1 cellular context compared by ENCODE assay signal in the genomic region with DNA sequence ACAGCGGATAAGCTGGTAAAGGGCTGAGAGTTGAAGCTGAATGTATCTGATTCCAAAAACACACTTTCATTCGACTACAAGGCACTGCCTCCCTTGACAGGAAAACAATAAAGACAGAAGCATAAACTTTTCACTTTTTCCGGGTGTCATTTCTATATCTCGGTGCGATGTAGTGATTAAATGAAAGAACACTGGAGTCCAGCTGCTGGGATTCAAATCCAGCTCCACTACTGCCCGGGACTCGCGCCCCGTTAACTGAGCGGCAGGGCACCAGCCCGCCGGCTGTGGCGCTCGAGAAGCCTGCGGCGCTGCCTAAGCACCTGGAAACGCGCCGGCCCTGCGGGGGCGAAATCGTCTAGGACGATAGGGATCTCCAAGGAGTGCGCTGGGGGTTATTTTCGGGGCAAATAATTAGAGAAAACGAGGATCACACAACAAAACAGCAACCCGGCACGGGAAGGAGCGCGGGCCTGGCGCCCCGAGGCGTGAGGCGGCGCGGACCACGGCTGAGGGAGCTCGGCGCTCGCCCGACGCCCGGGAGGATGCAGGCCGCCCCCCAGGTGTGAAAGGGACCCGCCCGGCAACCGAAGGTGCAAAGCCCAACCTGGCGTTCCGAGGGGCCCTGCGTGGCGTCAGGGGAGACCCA.
TF ChIP-seq lines count a peak whose summit lies in the region.

No MANE protein-coding gene starts in this region.

TF ChIP-seq in HEK293, 187 proteins besides CTCF, POLR2A, EP300 and RAD21 (continued from another document):
- no peak for TF ChIP-seq PRDM1 (tag by site-specific recombination; IDR thresholded peaks at IDR 0.05)
- no peak for TF ChIP-seq ZNF792 (tag by site-specific recombination; IDR thresholded peaks at IDR 0.05)
- TF ChIP-seq ZFP41 (tag by site-specific recombination; IDR thresholded peaks at IDR 0.05; ENCODE audit: borderline replicate concordance): no peak
- no peak for TF ChIP-seq ZNF76 (tag by site-specific recombination; IDR thresholded peaks at IDR 0.05; ENCODE audit: borderline replicate concordance, low read depth)
- TF ChIP-seq ZNF266 (tag by site-specific recombination; IDR thresholded peaks at IDR 0.05; ENCODE audit: low read depth): no peak
- peak; percentile 63 for TF ChIP-seq ZNF600 (tag by site-specific recombination; IDR thresholded peaks at IDR 0.05)
- TF ChIP-seq ZNF514 (tag by site-specific recombination; IDR thresholded peaks at IDR 0.05): no peak
- no peak for TF ChIP-seq ZNF776 (tag by site-specific recombination; IDR thresholded peaks at IDR 0.05; ENCODE audit: borderline replicate concordance)
- TF ChIP-seq ZNF10 (tag by site-specific recombination; IDR thresholded peaks at IDR 0.05): no peak
- TF ChIP-seq ZBTB48 (tag by site-specific recombination; IDR thresholded peaks at IDR 0.05): peak; percentile 60; the same call in 1 of the 2 replicates
- TF ChIP-seq, protein P1, sequence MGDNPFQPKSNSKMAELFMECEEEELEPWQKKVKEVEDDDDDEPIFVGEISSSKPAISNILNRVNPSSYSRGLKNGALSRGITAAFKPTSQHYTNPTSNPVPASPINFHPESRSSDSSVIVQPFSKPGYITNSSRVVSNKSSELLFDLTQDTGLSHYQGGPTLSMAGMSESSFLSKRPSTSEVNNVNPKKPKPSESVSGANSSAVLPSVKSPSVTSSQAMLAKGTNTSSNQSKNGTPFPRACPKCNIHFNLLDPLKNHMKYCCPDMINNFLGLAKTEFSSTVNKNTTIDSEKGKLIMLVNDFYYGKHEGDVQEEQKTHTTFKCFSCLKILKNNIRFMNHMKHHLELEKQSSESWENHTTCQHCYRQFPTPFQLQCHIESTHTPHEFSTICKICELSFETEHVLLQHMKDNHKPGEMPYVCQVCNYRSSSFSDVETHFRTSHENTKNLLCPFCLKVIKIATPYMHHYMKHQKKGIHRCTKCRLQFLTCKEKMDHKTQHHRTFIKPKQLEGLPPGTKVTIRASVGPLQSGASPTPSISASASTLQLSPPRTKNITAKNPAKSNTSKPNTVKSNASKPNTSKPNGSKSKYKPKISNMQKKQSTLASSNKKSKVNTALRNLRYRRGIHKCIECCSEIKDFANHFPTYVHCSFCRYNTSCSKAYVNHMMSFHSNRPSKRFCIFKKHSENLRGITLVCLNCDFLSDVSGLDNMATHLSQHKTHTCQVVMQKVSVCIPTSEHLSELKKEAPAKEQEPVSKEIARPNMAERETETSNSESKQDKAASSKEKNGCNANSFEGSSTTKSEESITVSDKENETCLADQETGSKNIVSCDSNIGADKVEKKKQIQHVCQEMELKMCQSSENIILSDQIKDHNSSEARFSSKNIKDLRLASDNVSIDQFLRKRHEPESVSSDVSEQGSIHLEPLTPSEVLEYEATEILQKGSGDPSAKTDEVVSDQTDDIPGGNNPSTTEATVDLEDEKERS (tag by site-specific recombination; IDR thresholded peaks at IDR 0.05): no peak
- TF ChIP-seq, protein P2, sequence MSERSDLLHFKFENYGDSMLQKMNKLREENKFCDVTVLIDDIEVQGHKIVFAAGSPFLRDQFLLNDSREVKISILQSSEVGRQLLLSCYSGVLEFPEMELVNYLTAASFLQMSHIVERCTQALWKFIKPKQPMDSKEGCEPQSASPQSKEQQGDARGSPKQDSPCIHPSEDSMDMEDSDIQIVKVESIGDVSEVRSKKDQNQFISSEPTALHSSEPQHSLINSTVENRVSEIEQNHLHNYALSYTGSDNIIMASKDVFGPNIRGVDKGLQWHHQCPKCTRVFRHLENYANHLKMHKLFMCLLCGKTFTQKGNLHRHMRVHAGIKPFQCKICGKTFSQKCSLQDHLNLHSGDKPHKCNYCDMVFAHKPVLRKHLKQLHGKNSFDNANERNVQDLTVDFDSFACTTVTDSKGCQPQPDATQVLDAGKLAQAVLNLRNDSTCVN (tag by site-specific recombination; optimal IDR thresholded peaks at IDR 0.05): no peak
- TF ChIP-seq, protein P3, sequence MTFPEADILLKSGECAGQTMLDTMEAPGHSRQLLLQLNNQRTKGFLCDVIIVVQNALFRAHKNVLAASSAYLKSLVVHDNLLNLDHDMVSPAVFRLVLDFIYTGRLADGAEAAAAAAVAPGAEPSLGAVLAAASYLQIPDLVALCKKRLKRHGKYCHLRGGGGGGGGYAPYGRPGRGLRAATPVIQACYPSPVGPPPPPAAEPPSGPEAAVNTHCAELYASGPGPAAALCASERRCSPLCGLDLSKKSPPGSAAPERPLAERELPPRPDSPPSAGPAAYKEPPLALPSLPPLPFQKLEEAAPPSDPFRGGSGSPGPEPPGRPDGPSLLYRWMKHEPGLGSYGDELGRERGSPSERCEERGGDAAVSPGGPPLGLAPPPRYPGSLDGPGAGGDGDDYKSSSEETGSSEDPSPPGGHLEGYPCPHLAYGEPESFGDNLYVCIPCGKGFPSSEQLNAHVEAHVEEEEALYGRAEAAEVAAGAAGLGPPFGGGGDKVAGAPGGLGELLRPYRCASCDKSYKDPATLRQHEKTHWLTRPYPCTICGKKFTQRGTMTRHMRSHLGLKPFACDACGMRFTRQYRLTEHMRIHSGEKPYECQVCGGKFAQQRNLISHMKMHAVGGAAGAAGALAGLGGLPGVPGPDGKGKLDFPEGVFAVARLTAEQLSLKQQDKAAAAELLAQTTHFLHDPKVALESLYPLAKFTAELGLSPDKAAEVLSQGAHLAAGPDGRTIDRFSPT (tag by site-specific recombination; IDR thresholded peaks at IDR 0.05): peak; percentile 58
- 0 out of 2 replicates have a peak, but pooled peaks have one; percentile 12 for TF ChIP-seq ZNF837 (tag by site-specific recombination; IDR thresholded peaks at IDR 0.05)
- TF ChIP-seq, protein P4, sequence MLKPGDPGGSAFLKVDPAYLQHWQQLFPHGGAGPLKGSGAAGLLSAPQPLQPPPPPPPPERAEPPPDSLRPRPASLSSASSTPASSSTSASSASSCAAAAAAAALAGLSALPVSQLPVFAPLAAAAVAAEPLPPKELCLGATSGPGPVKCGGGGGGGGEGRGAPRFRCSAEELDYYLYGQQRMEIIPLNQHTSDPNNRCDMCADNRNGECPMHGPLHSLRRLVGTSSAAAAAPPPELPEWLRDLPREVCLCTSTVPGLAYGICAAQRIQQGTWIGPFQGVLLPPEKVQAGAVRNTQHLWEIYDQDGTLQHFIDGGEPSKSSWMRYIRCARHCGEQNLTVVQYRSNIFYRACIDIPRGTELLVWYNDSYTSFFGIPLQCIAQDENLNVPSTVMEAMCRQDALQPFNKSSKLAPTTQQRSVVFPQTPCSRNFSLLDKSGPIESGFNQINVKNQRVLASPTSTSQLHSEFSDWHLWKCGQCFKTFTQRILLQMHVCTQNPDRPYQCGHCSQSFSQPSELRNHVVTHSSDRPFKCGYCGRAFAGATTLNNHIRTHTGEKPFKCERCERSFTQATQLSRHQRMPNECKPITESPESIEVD (tag by site-specific recombination; IDR thresholded peaks at IDR 0.05): no peak
- 0 out of 2 replicates have a peak, but pooled peaks have one; percentile 10 for TF ChIP-seq ZNF184 (tag by site-specific recombination; IDR thresholded peaks at IDR 0.05)
- no peak for TF ChIP-seq ZNF623 (tag by site-specific recombination; IDR thresholded peaks at IDR 0.05)
